ENCODE assay signal across 8 cellular contexts in genomic region chr20:62624325-62624690, GRCh38. TPM values are rescaled to one million over a fixed set of nuclear protein-coding genes. Genes with fewer than 3 reads are reported as not detected.
A peak's percentile ranks its signal among the peaks of the same experiment; 100 is the strongest.
DNase-seq lines count a peak whose midpoint lies in the region; ATAC-seq lines count a peak whose summit lies in the region.

No MANE protein-coding gene starts in this region.

- H3K4ac ChIP-seq in mesendoderm (ENCODE audit: low read depth, low read length): no peak overlapping the region

- H3K4me1 ChIP-seq in BLaER1 treated with 17β-estradiol and CSF1 and Interleukin-3, amounts not matched to agents 10 nM and 100 nM: peaks cover 87 to 98% (median 94%) of the 10 kb centered on the region in 10 experiments
- H3K4me1 ChIP-seq in mesendoderm (ENCODE audit: control insufficient read depth, low read depth, low read length) (peaks cover 7% of the 10 kb centered on the region), SJCRH30 (peaks cover 16% of the 10 kb centered on the region)

- no peak overlapping the region for H3K23ac ChIP-seq in mesendoderm (ENCODE audit: low read length)

- peak overlapping the region; percentile 55 to 81 (median 72); a peak in 20 of 22 replicates for H3K9ac ChIP-seq in BLaER1 treated with 17β-estradiol and CSF1 and Interleukin-3, amounts not matched to agents 10 nM and 100 nM
- peak overlapping the region; percentile 51 for H3K9ac ChIP-seq in mesendoderm (ENCODE audit: low read length)

- peak; percentile 64 for DNase-seq in GM19240 (ENCODE audit: insufficient read length, low spot score)
- DNase-seq in activated naive CD8-positive, alpha-beta T cell treated with anti-CD3 and anti-CD28 coated beads for 36 hours: peak; percentile 42
- no peak for DNase-seq in mesendoderm
- DNase-seq in anterior cingulate cortex (lab: John Stamatoyannopoulos, UW): no peak
- DNase-seq in COR-L47 (lab: John Stamatoyannopoulos, UW): no peak
- no peak for DNase-seq in SJCRH30

- peak overlapping the region; percentile 49 for H3K27ac Mint-ChIP-seq in activated naive CD8-positive, alpha-beta T cell treated with anti-CD3 and anti-CD28 coated beads for 36 hours

- peak overlapping the region; percentile 51 for H2BK5ac ChIP-seq in mesendoderm (ENCODE audit: low read length)

- H3K4me1 Mint-ChIP-seq in activated naive CD8-positive, alpha-beta T cell treated with anti-CD3 and anti-CD28 coated beads for 36 hours: peaks cover 20% of the 10 kb centered on the region

- H4K8ac ChIP-seq in mesendoderm (ENCODE audit: low read depth, low read length): no peak overlapping the region

- H3K4me3 ChIP-seq in BLaER1 treated with 17β-estradiol and CSF1 and Interleukin-3, amounts not matched to agents 10 nM and 100 nM: peak overlapping the region; percentile 10 to 52 (median 38); a peak in 15 of 20 replicates
- H3K4me3 ChIP-seq in mesendoderm (ENCODE audit: low read length) (no peak overlapping the region), SJCRH30 (no peak overlapping the region)

- no peak overlapping the region for H2BK120ac ChIP-seq in mesendoderm (ENCODE audit: low read depth, low read length)

- H2AK5ac ChIP-seq in mesendoderm (ENCODE audit: low read length): no peak overlapping the region

- peak overlapping the region; percentile 91 to 99 (median 95) for H3K4me2 ChIP-seq in BLaER1 treated with 17β-estradiol and CSF1 and Interleukin-3, amounts not matched to agents 10 nM and 100 nM
- no peak overlapping the region for H3K4me2 ChIP-seq in mesendoderm (ENCODE audit: low read length)

- no peaks in the 10 kb centered on the region for H3K79me2 ChIP-seq in mesendoderm (ENCODE audit: control insufficient read depth, insufficient read depth, low read length)

- no peaks in the 10 kb centered on the region for H3K36me3 Mint-ChIP-seq in activated naive CD8-positive, alpha-beta T cell treated with anti-CD3 and anti-CD28 coated beads for 36 hours

- no peaks in the 10 kb centered on the region for H3K79me1 ChIP-seq in mesendoderm (ENCODE audit: low read length)

- H4K20me1 ChIP-seq in BLaER1 treated with 17β-estradiol and CSF1 and Interleukin-3, amounts not matched to agents 10 nM and 100 nM: no peaks in the 10 kb centered on the region

- no CpG with 5 or more reads among the region's 9 CpGs for WGBS in mesendoderm (ENCODE audit: extremely low coverage, insufficient coverage, low lambda C conversion rate)

- no peaks in the 10 kb centered on the region for H3K9me3 Mint-ChIP-seq in activated naive CD8-positive, alpha-beta T cell treated with anti-CD3 and anti-CD28 coated beads for 36 hours

- H3K56ac ChIP-seq in mesendoderm (ENCODE audit: low read length): peak overlapping the region; percentile 73

- H3K27me3 Mint-ChIP-seq in activated naive CD8-positive, alpha-beta T cell treated with anti-CD3 and anti-CD28 coated beads for 36 hours: no peaks in the 10 kb centered on the region

- peak overlapping the region; percentile 78 for H3K4me3 Mint-ChIP-seq in activated naive CD8-positive, alpha-beta T cell treated with anti-CD3 and anti-CD28 coated beads for 36 hours

- H3K9me3 ChIP-seq in BLaER1 treated with 17β-estradiol and CSF1 and Interleukin-3, amounts not matched to agents 10 nM and 100 nM (replicated peaks in 1 of 11): peaks cover 0 to 5% (median 0%) of the 10 kb centered on the region in 11 experiments; a peak in 4 of 22 replicates
- H3K9me3 ChIP-seq in SJCRH30 (replicated peaks): no peaks in the 10 kb centered on the region

- peak overlapping the region; percentile 5 for H3K18ac ChIP-seq in mesendoderm (ENCODE audit: low read length)

- peak overlapping the region; percentile 6 to 95 (median 80); a peak in 20 of 22 replicates for H3K27ac ChIP-seq in BLaER1 treated with 17β-estradiol and CSF1 and Interleukin-3, amounts not matched to agents 10 nM and 100 nM
- H3K27ac ChIP-seq in mesendoderm (ENCODE audit: low read depth, low read length): peak overlapping the region; percentile 31
- no peak overlapping the region for H3K27ac ChIP-seq in SJCRH30

- ATAC-seq in HG03196 (IDR thresholded peaks at IDR 0.05; ENCODE audit: unreplicated experiment): peak; percentile 30

- H2BK15ac ChIP-seq in mesendoderm (replicated peaks; ENCODE audit: low read depth): no peak overlapping the region

- H4K5ac ChIP-seq in mesendoderm (ENCODE audit: low read length): no peak overlapping the region

- H3K36me3 ChIP-seq in BLaER1 treated with 17β-estradiol and CSF1 and Interleukin-3, amounts not matched to agents 10 nM and 100 nM: no peaks in the 10 kb centered on the region
- H3K36me3 ChIP-seq in mesendoderm (ENCODE audit: control insufficient read depth, insufficient read depth, low read length): no peaks in the 10 kb centered on the region
- H3K36me3 ChIP-seq in SJCRH30: no peaks in the 10 kb centered on the region

- H3K27me3 ChIP-seq in BLaER1 treated with 17β-estradiol and CSF1 and Interleukin-3, amounts not matched to agents 10 nM and 100 nM: no peaks in the 10 kb centered on the region
- no peaks in the 10 kb centered on the region for H3K27me3 ChIP-seq in mesendoderm (ENCODE audit: insufficient read depth, low read length, poor library complexity)
- H3K27me3 ChIP-seq in SJCRH30: peaks cover 1% of the 10 kb centered on the region; the same call in 1 of the 2 replicates

RNA-seq across cellular contexts. Expression of gene SLCO4A1, which starts 18.0 kb away (rescaled TPM):
- total RNA-seq in activated naive CD8-positive, alpha-beta T cell treated with anti-CD3 and anti-CD28 coated beads for 36 hours: 10 to 100 TPM; 55.0 to 56.9 TPM
- polyA plus RNA-seq in mesendoderm (2013, experiment 1 of 2): 1.6 TPM
- 1.8 TPM for polyA plus RNA-seq in mesendoderm (2013, experiment 2 of 2)
- 3.9 and 5.8 TPM in 2 replicates for total RNA-seq in SJCRH30 (2014; rRNA removed; shearing (Covaris generic))

Comparison
In these comparisons a context has a peak if more than half of its experiments do, and no peak if none do; other contexts are left out.
1. H3K4me3 ChIP-seq: peak in BLaER1 treated with 17β-estradiol and CSF1 and Interleukin-3, amounts not matched to agents 10 nM and 100 nM (10 of 10); none in mesendoderm (single experiment) and SJCRH30 (single experiment).
2. DNase-seq: peak in GM19240 (single experiment) and activated naive CD8-positive, alpha-beta T cell treated with anti-CD3 and anti-CD28 coated beads for 36 hours (single experiment); none in mesendoderm (single experiment), anterior cingulate cortex (0 of 58), COR-L47 (single experiment) and SJCRH30 (0 of 2).